1 cellular context compared by ENCODE assay signal in genomic region chr7:99365318-99366141, GRCh38.
TF ChIP-seq lines count a peak whose summit lies in the region.

No MANE protein-coding gene starts in this region.

TF ChIP-seq in endothelial cell of umbilical vein, 7 proteins besides CTCF, POLR2A, EP300 and RAD21:
- TF ChIP-seq POLR2AphosphoS5 (IDR thresholded peaks at IDR 0.05; ENCODE audit: insufficient read depth, low read depth, low read length), result no peak
- TF ChIP-seq EZH2 (IDR thresholded peaks at IDR 0.05; ENCODE audit: borderline replicate concordance, low read depth, low read length, severe bottlenecking), result no peak
- no peak for TF ChIP-seq MYC (IDR thresholded peaks at IDR 0.05; ENCODE audit: low read depth, low read length)
- no peak for TF ChIP-seq JUN (IDR thresholded peaks at IDR 0.05; ENCODE audit: borderline replicate concordance, insufficient read depth, insufficient read length, low read depth)
- TF ChIP-seq MAX (IDR thresholded peaks at IDR 0.05; ENCODE audit: insufficient read depth, insufficient read length), result no peak
- no peak for TF ChIP-seq GATA2 (IDR thresholded peaks at IDR 0.05; ENCODE audit: insufficient read depth, insufficient read length, low read depth, low read length)
- no peak for TF ChIP-seq FOS (IDR thresholded peaks at IDR 0.05; ENCODE audit: borderline replicate concordance, insufficient read depth, low read length)
